Comparison of ENCODE assay signal across 9 cellular contexts in genomic region chr4:23333556-23333945, GRCh38.
A peak's percentile ranks its signal among the peaks of the same experiment; 100 is the strongest.
DNase-seq lines count a peak whose midpoint lies in the region; ATAC-seq and FAIRE-seq lines count a peak whose summit lies in the region.
"Had no signal": no experiment of that assay in that cellular context is flagged by ENCODE, and none has a peak within 500 bp of the region (broad histone marks: within the 10 kb centered on the region; RNA-seq: fewer than 3 reads in every experiment).

No MANE protein-coding gene starts in this region.

- H3K27me3 Mint-ChIP-seq in activated CD4-positive, alpha-beta memory T cell treated with anti-CD3 and anti-CD28 coated beads for 36 hours: no peaks in the 10 kb centered on the region
- H3K27me3 Mint-ChIP-seq in naive thymus-derived CD8-positive, alpha-beta T cell: no peaks in the 10 kb centered on the region

- peak overlapping the region; percentile 87 for H3K27ac Mint-ChIP-seq in activated CD4-positive, alpha-beta memory T cell treated with anti-CD3 and anti-CD28 coated beads for 36 hours
- peak overlapping the region; percentile 29 to 89 (median 80) for H3K27ac Mint-ChIP-seq in naive thymus-derived CD8-positive, alpha-beta T cell

- POLR2A ChIA-PET in activated CD4-positive, alpha-beta memory T cell treated with anti-CD3 and anti-CD28 coated beads for 36 hours (lab: Charles Lee): no interaction called here
- POLR2A ChIA-PET in naive thymus-derived CD8-positive, alpha-beta T cell (lab: Charles Lee): interaction anchor here (0.6 to 1.1 kb wide), 2 partner anchors 10 to 16 kb away, joined by 3 read pairs; no protein-coding TSS in a partner anchor

- H3K36me3 Mint-ChIP-seq in activated CD4-positive, alpha-beta memory T cell treated with anti-CD3 and anti-CD28 coated beads for 36 hours: no peaks in the 10 kb centered on the region
- no peaks in the 10 kb centered on the region for H3K36me3 Mint-ChIP-seq in naive thymus-derived CD8-positive, alpha-beta T cell

- CTCF ChIA-PET in activated CD4-positive, alpha-beta memory T cell treated with anti-CD3 and anti-CD28 coated beads for 36 hours (lab: Charles Lee): interaction anchor here (1.1 kb wide), 1 partner anchor 11 kb away, joined by 4 read pairs; no protein-coding TSS in a partner anchor

- no peak for FAIRE-seq in frontal cortex (lab: Jason Lieb, UNC)
- FAIRE-seq: endometrium had no signal

- intact Hi-C loops in activated CD4-positive, alpha-beta memory T cell treated with anti-CD3 and anti-CD28 coated beads for 36 hours (cut with micrococcal nuclease): loop anchor here (5.0 kb wide), 1 partner anchor 1249 kb away; the partner anchor contains the start of gene DHX15

- H3K4me1 Mint-ChIP-seq in activated CD4-positive, alpha-beta memory T cell treated with anti-CD3 and anti-CD28 coated beads for 36 hours (ENCODE audit: low read depth): peaks cover 31% of the 10 kb centered on the region
- peaks cover 2 to 33% (median 27%) of the 10 kb centered on the region in 4 donors for H3K4me1 Mint-ChIP-seq in naive thymus-derived CD8-positive, alpha-beta T cell

- peak; percentile 17 for ATAC-seq in HG03196 (IDR thresholded peaks at IDR 0.05; ENCODE audit: unreplicated experiment)
- peak; percentile 22 to 31 for ATAC-seq in naive thymus-derived CD8-positive, alpha-beta T cell

- no peak overlapping the region for H3K4me3 Mint-ChIP-seq in activated CD4-positive, alpha-beta memory T cell treated with anti-CD3 and anti-CD28 coated beads for 36 hours
- H3K4me3 Mint-ChIP-seq in naive thymus-derived CD8-positive, alpha-beta T cell: peak overlapping the region in 4 of 10 donors; percentile 2 to 62 (median 37)

- H3K9me3 Mint-ChIP-seq in activated CD4-positive, alpha-beta memory T cell treated with anti-CD3 and anti-CD28 coated beads for 36 hours: peaks cover 3% of the 10 kb centered on the region
- peaks cover 0 to 8% (median 0%) of the 10 kb centered on the region in 9 donors for H3K9me3 Mint-ChIP-seq in naive thymus-derived CD8-positive, alpha-beta T cell

- peak; percentile 10 to 50 for DNase-seq in SHP77 (lab: John Stamatoyannopoulos, UW)
- DNase-seq in SHP77 treated with DMSO at 0.1 percent for 48 hours (lab: John Stamatoyannopoulos, UW): no peak
- DNase-seq in activated CD4-positive, alpha-beta memory T cell treated with anti-CD3 and anti-CD28 coated beads for 36 hours: no peak
- DNase-seq in naive thymus-derived CD8-positive, alpha-beta T cell: no peak
- DNase-seq in central memory CD4-positive, alpha-beta T cell: no peak
- DNase-seq in cerebellar cortex (ENCODE audit: low spot score): no peak
- no peak for DNase-seq in frontal cortex (ENCODE audit: low spot score in 2 of 2)

Comparison
In these comparisons a context has a peak if more than half of its experiments do, and no peak if none do; other contexts are left out.
1. DNase-seq: peak in SHP77 (2 of 2); none in SHP77 treated with DMSO at 0.1 percent for 48 hours (single experiment), activated CD4-positive, alpha-beta memory T cell treated with anti-CD3 and anti-CD28 coated beads for 36 hours (single experiment), naive thymus-derived CD8-positive, alpha-beta T cell (0 of 10), central memory CD4-positive, alpha-beta T cell (single experiment), cerebellar cortex (single experiment) and frontal cortex (0 of 2).